8 cellular contexts compared by ENCODE assay signal in the genomic region with DNA sequence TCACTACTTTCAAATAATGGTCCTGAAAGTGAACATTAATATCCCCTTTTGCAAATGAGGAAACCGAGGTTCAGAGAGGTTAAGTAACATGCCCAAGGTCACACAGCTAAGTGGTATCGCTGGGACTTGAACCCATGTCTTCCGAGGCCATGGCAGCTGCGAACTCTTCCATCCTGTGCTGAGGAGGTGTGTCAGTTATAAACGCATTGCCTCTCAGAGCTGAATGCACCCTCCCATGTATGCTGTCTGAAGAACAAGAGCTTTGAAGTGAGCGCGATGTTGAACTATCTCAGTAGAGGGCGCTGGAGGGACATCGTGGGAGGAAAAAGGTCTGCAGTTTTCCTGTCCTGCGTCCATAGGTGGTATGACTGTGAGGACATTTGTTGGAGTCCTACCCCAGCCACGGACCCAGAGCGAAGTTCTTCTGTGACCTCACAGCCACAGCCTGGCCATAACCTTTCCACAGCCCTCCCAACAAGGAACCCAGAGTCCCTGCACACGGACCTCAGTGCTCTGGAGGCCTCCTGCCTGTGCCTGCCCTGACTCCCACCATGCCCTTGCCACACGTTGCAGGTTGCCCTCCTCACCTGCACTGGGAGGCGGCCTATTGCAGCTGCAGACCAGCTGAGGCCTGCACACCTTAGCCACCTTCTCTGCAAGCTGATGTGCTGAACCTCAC. TPM values are rescaled to one million over a fixed set of nuclear protein-coding genes. Genes with fewer than 3 reads are reported as not detected.
DNase-seq lines count a peak whose midpoint lies in the region; ATAC-seq, FAIRE-seq and TF ChIP-seq lines count a peak whose summit lies in the region.

No MANE protein-coding gene starts in this region.

- H3K27me3 ChIP-seq in endothelial cell of umbilical vein (ENCODE audit: control insufficient read depth in 2 of 2, insufficient read depth in 2 of 2, low read length in 2 of 2) = peaks cover 0 to 2% of the 10 kb centered on the region in 2 experiments

- FAIRE-seq in endothelial cell of umbilical vein (lab: Jason Lieb, UNC) = peak; percentile 94

- DNase-seq in 8988T (peak; percentile 45), HT-29 (ENCODE audit: low spot score) (peak; percentile 97), NOMO-1 (lab: John Stamatoyannopoulos, UW; ENCODE audit: unreplicated experiment in 2 of 2) (peak; percentile 53 to 55), endothelial cell of umbilical vein (ENCODE audit: low read depth, low spot score) (peak; percentile 86), midbrain (lab: John Stamatoyannopoulos, UW) (peak; percentile 79)
- peak; percentile 82 for DNase-seq in activated CD8-positive, alpha-beta T cell treated with anti-CD3 and anti-CD28 coated beads, Interleukin-2, amount 10 ng/mL, durations not matched to agents 7 days and 5 days
- DNase-seq in stimulated activated CD8-positive, alpha-beta memory T cell treated with anti-CD3 and anti-CD28 coated beads, Interleukin-2, amount 100 ng/mL, for 48 hours (ENCODE audit: low read depth in 2 of 2) = peak; percentile 40 to 55

- H3K79me2 ChIP-seq in endothelial cell of umbilical vein (ENCODE audit: control insufficient read depth, insufficient read depth, low read length) = no peaks in the 10 kb centered on the region

- intact Hi-C loops in endothelial cell of umbilical vein (cut with micrococcal nuclease) = loop anchor here (1.0 to 2.0 kb wide), 5 partner anchors 10 to 340 kb away; partner anchors contain the start of gene METTL13

- H3K4me1 ChIP-seq in endothelial cell of umbilical vein (ENCODE audit: control insufficient read depth, extremely low read depth, insufficient read depth, low read length) = no peaks in the 10 kb centered on the region

- H3K4me3 Mint-ChIP-seq in activated CD8-positive, alpha-beta T cell treated with anti-CD3 and anti-CD28 coated beads, Interleukin-2, amount 10 ng/mL, durations not matched to agents 7 days and 5 days = no peak overlapping the region

- H3K4me3 ChIP-seq in endothelial cell of umbilical vein (replicated peaks in 1 of 3; ENCODE audit: insufficient read depth in 1 of 3, low read depth in 1 of 3, low read length in 3 of 3) = no peak overlapping the region

- peaks cover 6% of the 10 kb centered on the region for H3K4me1 Mint-ChIP-seq in activated CD8-positive, alpha-beta T cell treated with anti-CD3 and anti-CD28 coated beads, Interleukin-2, amount 10 ng/mL, durations not matched to agents 7 days and 5 days (ENCODE audit: low read depth)

- CTCF ChIA-PET in activated CD8-positive, alpha-beta T cell treated with anti-CD3 and anti-CD28 coated beads, Interleukin-2, amount 10 ng/mL, durations not matched to agents 7 days and 5 days (lab: Charles Lee) = interaction anchor here (0.5 to 3.7 kb wide), 45 partner anchors 9 to 766 kb away, joined by 3 to 64 read pairs (median 4); partner anchors contain the start of genes DNM3, PRRC2C and VAMP4
- CTCF ChIA-PET in endothelial cell of umbilical vein (lab: Charles Lee) = interaction anchor here (0.6 to 6.9 kb wide), 50 partner anchors 10 to 813 kb away, joined by 3 to 200 read pairs (median 4); partner anchors contain the start of genes DNM3, METTL13, MYOCOS and PRRC2C

- H3K27me3 Mint-ChIP-seq in activated CD8-positive, alpha-beta T cell treated with anti-CD3 and anti-CD28 coated beads, Interleukin-2, amount 10 ng/mL, durations not matched to agents 7 days and 5 days (ENCODE audit: low read depth) = peaks cover 8% of the 10 kb centered on the region

- no peaks in the 10 kb centered on the region for H3K36me3 Mint-ChIP-seq in activated CD8-positive, alpha-beta T cell treated with anti-CD3 and anti-CD28 coated beads, Interleukin-2, amount 10 ng/mL, durations not matched to agents 7 days and 5 days (ENCODE audit: low read depth)

- POLR2A ChIA-PET in activated CD8-positive, alpha-beta T cell treated with anti-CD3 and anti-CD28 coated beads, Interleukin-2, amount 10 ng/mL, durations not matched to agents 7 days and 5 days (lab: Charles Lee) = no interaction called here
- POLR2A ChIA-PET in endothelial cell of umbilical vein (lab: Charles Lee) = no interaction called here

- peak; percentile 73 for ATAC-seq in GM18519 (IDR thresholded peaks at IDR 0.05; ENCODE audit: low FRiP score, unreplicated experiment)
- ATAC-seq in activated CD8-positive, alpha-beta T cell treated with anti-CD3 and anti-CD28 coated beads, Interleukin-2, amount 10 ng/mL, durations not matched to agents 7 days and 5 days = peak; percentile 86

- no peaks in the 10 kb centered on the region for H3K9me3 Mint-ChIP-seq in activated CD8-positive, alpha-beta T cell treated with anti-CD3 and anti-CD28 coated beads, Interleukin-2, amount 10 ng/mL, durations not matched to agents 7 days and 5 days (ENCODE audit: insufficient read depth)

- TF ChIP-seq POLR2A in endothelial cell of umbilical vein (IDR thresholded peaks at IDR 0.05; ENCODE audit: low read depth, low read length) = no peak

- H2AFZ ChIP-seq in endothelial cell of umbilical vein (ENCODE audit: low read depth, low read length) = peak overlapping the region; percentile 78

- H3K36me3 ChIP-seq in endothelial cell of umbilical vein (ENCODE audit: control insufficient read depth in 2 of 2, extremely low read depth in 1 of 2, insufficient read depth in 2 of 2, low read length in 2 of 2) = no peaks in the 10 kb centered on the region

- H3K9me1 ChIP-seq in endothelial cell of umbilical vein (replicated peaks; ENCODE audit: control insufficient read depth, extremely low read depth, insufficient read depth, low read length) = no peaks in the 10 kb centered on the region

- H3K9me3 ChIP-seq in endothelial cell of umbilical vein (replicated peaks; ENCODE audit: control insufficient read depth, insufficient read depth, low read length) = no peaks in the 10 kb centered on the region

- no peak overlapping the region for H3K27ac ChIP-seq in endothelial cell of umbilical vein (ENCODE audit: insufficient read depth, low read depth, low read length)

- BruUV-seq in endothelial cell of umbilical vein (replicated peaks; lab: Mats Ljungman, UMichigan) = no TSS peak

- dilution Hi-C loops in endothelial cell of umbilical vein (cut with MboI; ENCODE audit: extremely low pct_ligation_motif_present, low sequenced_read_pairs) = loop anchor here (25.0 kb wide), 1 partner anchor 342 kb away; no protein-coding TSS in a partner anchor

- H3K9ac ChIP-seq in endothelial cell of umbilical vein (replicated peaks; ENCODE audit: extremely low read depth, insufficient read depth, low read length) = no peak overlapping the region

- H4K20me1 ChIP-seq in endothelial cell of umbilical vein (replicated peaks; ENCODE audit: control insufficient read depth, extremely low read depth, insufficient read depth, low read length) = no peaks in the 10 kb centered on the region

- H3K4me2 ChIP-seq in endothelial cell of umbilical vein (ENCODE audit: insufficient read depth, low read length) = no peak overlapping the region

- TF ChIP-seq CTCF in endothelial cell of umbilical vein (IDR thresholded peaks at IDR 0.05; ENCODE audit: extremely low read depth in 1 of 2, insufficient read depth in 1 of 2, low read depth in 1 of 2, low read length in 2 of 2) = peak; percentile 78 to 86

- H3K27ac Mint-ChIP-seq in activated CD8-positive, alpha-beta T cell treated with anti-CD3 and anti-CD28 coated beads, Interleukin-2, amount 10 ng/mL, durations not matched to agents 7 days and 5 days = no peak overlapping the region

TF ChIP-seq in endothelial cell of umbilical vein, 7 proteins besides CTCF, POLR2A, EP300 and RAD21:
- TF ChIP-seq MYC (IDR thresholded peaks at IDR 0.05; ENCODE audit: low read depth, low read length) (no peak), EZH2 (IDR thresholded peaks at IDR 0.05; ENCODE audit: borderline replicate concordance, low read depth, low read length, severe bottlenecking) (no peak), JUN (IDR thresholded peaks at IDR 0.05; ENCODE audit: borderline replicate concordance, insufficient read depth, insufficient read length, low read depth) (no peak), FOS (IDR thresholded peaks at IDR 0.05; ENCODE audit: borderline replicate concordance, insufficient read depth, low read length) (no peak), GATA2 (IDR thresholded peaks at IDR 0.05; ENCODE audit: insufficient read depth, insufficient read length, low read depth, low read length) (no peak), POLR2AphosphoS5 (IDR thresholded peaks at IDR 0.05; ENCODE audit: insufficient read depth, low read depth, low read length) (no peak)
- TF ChIP-seq, protein P1, sequence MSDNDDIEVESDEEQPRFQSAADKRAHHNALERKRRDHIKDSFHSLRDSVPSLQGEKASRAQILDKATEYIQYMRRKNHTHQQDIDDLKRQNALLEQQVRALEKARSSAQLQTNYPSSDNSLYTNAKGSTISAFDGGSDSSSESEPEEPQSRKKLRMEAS (IDR thresholded peaks at IDR 0.05; ENCODE audit: insufficient read depth, insufficient read length) = no peak

RNA-seq across cellular contexts. Expression of gene MYOC, which starts 7.5 kb away (rescaled TPM):
- total RNA-seq in HT-29 (2014; rRNA removed; shearing (Covaris generic)) = not detected in 2 replicates
- not detected for total RNA-seq in activated CD8-positive, alpha-beta T cell treated with anti-CD3 and anti-CD28 coated beads, Interleukin-2, amount 10 ng/mL, durations not matched to agents 7 days and 5 days
- not detected in 2 replicates for total RNA-seq in endothelial cell of umbilical vein
- not detected in 2 replicates for polyA plus RNA-seq in endothelial cell of umbilical vein
- polyA plus RNA-seq in endothelial cell of umbilical vein (2011; cell fraction: cytosol; rRNA removed) = not detected in 2 replicates
- polyA plus RNA-seq in endothelial cell of umbilical vein (2011; cell fraction: nucleus; rRNA removed) = not detected in 2 replicates
- polyA plus RNA-seq in endothelial cell of umbilical vein (2012) = not detected in 2 replicates
- not detected in 2 replicates for polyA minus RNA-seq in endothelial cell of umbilical vein
- polyA minus RNA-seq in endothelial cell of umbilical vein (2011; cell fraction: cytosol; rRNA and poly(A)+ RNA removed) = not detected
- polyA minus RNA-seq in endothelial cell of umbilical vein (2011; cell fraction: nucleus; rRNA and poly(A)+ RNA removed) = not detected in 2 replicates

RNA-seq across cellular contexts. Expression of gene MYOCOS, which starts 22.9 kb away (rescaled TPM):
- not detected in 2 replicates for total RNA-seq in HT-29 (2014; rRNA removed; shearing (Covaris generic))
- total RNA-seq in activated CD8-positive, alpha-beta T cell treated with anti-CD3 and anti-CD28 coated beads, Interleukin-2, amount 10 ng/mL, durations not matched to agents 7 days and 5 days = under 1 TPM in 1 of 2 experiments, not detected in 1; 0.10 TPM
- total RNA-seq in endothelial cell of umbilical vein = not detected in 2 replicates
- polyA plus RNA-seq in endothelial cell of umbilical vein = not detected in 2 replicates
- polyA plus RNA-seq in endothelial cell of umbilical vein (2011; cell fraction: cytosol; rRNA removed) = not detected in 2 replicates
- polyA plus RNA-seq in endothelial cell of umbilical vein (2011; cell fraction: nucleus; rRNA removed) = 0.08 and 0.09 TPM in 2 replicates
- polyA plus RNA-seq in endothelial cell of umbilical vein (2012) = not detected in 2 replicates
- 0.11 TPM in 1 of 2 replicates, not detected in the other for polyA minus RNA-seq in endothelial cell of umbilical vein
- not detected for polyA minus RNA-seq in endothelial cell of umbilical vein (2011; cell fraction: cytosol; rRNA and poly(A)+ RNA removed)
- polyA minus RNA-seq in endothelial cell of umbilical vein (2011; cell fraction: nucleus; rRNA and poly(A)+ RNA removed) = 0.87 TPM in 1 of 2 replicates, not detected in the other

Comparison
In these comparisons a context has a peak if more than half of its experiments do, and no peak if none do; other contexts are left out.
1. DNase-seq: peak in every context shown above with its lines; median percentile 97 in HT-29; 86 in endothelial cell of umbilical vein; 82 in activated CD8-positive, alpha-beta T cell treated with anti-CD3 and anti-CD28 coated beads, Interleukin-2, amount 10 ng/mL, durations not matched to agents 7 days and 5 days; 79 in midbrain; 54 in NOMO-1; 48 in stimulated activated CD8-positive, alpha-beta memory T cell treated with anti-CD3 and anti-CD28 coated beads, Interleukin-2, amount 100 ng/mL, for 48 hours; 45 in 8988T.